In the genomic region with DNA sequence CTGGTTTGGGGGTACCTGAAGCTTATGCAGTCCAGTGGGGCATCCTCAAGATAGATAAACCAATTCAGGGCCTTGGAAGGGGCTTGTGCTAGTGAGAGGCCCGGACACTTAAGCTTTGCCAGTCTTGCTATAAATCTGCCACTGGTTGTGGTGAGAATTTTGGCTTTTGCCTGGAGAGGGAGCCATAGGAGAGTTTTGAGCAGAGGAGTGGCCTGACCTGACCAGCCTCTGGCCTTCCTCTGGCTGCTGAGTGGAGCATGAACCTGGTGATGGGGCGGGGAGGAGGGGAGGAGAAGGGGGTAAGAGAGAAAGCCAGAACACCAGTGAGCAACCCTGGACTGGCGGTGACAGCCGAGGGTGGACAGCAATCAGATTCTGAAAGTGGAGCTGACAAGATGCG, we compare ENCODE assay signal across 14 cellular contexts. TPM values are rescaled to one million over a fixed set of nuclear protein-coding genes. Genes with fewer than 3 reads are reported as not detected.
DNase-seq lines count a peak whose midpoint lies in the region; ATAC-seq and TF ChIP-seq lines count a peak whose summit lies in the region.
"Had no signal": no experiment of that assay in that cellular context is flagged by ENCODE, and none has a peak within 500 bp of the region (broad histone marks: within the 10 kb centered on the region; RNA-seq: fewer than 3 reads in every experiment).

No MANE protein-coding gene starts in this region.

- peak; percentile 51 for ATAC-seq in left lobe of liver
- no peak for ATAC-seq in GM19324 (IDR thresholded peaks at IDR 0.05; ENCODE audit: low FRiP score, unreplicated experiment)
- no peak for ATAC-seq in T-cell (replicated peaks in 1 of 4)
- ATAC-seq in HG03175 (IDR thresholded peaks at IDR 0.05; ENCODE audit: unreplicated experiment): no peak
- ATAC-seq: activated CD8-positive, alpha-beta memory T cell treated with anti-CD3 and anti-CD28 coated beads, Interleukin-2, amount 10 ng/mL, durations not matched to agents 7 days and 5 days; stimulated activated naive CD8-positive, alpha-beta T cell treated with anti-CD3 and anti-CD28 coated beads, Interleukin-15, Interleukin-2, amounts not matched to agents 100 U/mL and 50 U/mL, for 24 hours had no signal

- DNase-seq in Daoy (ENCODE audit: low read depth): peak; percentile 13
- DNase-seq in amniotic epithelial cell (ENCODE audit: low read depth): peak; percentile 27
- DNase-seq in left lobe of liver (ENCODE audit: low spot score): no peak
- DNase-seq in T-cell: no peak
- DNase-seq in adrenal gland: no peak
- DNase-seq: activated CD8-positive, alpha-beta memory T cell treated with anti-CD3 and anti-CD28 coated beads, Interleukin-2, amount 10 ng/mL, durations not matched to agents 7 days and 5 days; aorta; Karpas-422; nucleus accumbens; stimulated activated naive CD8-positive, alpha-beta T cell treated with anti-CD3 and anti-CD28 coated beads, Interleukin-15, Interleukin-2, amounts not matched to agents 100 U/mL and 50 U/mL, for 24 hours had no signal

- peaks cover 47% of the 10 kb centered on the region for H3K36me3 Mint-ChIP-seq in T-cell

- no peaks in the 10 kb centered on the region for H3K9me3 Mint-ChIP-seq in T-cell

- no peaks in the 10 kb centered on the region for H3K9me3 ChIP-seq in adrenal gland (replicated peaks in 1 of 3)

- WGBS in adrenal gland, 4 donors: 80 to 89% (median 87%) methylated on average over 5 of the region's 5 CpGs

- H3K4me1 Mint-ChIP-seq in T-cell: no peaks in the 10 kb centered on the region
- H3K4me1 Mint-ChIP-seq: activated CD8-positive, alpha-beta memory T cell treated with anti-CD3 and anti-CD28 coated beads, Interleukin-2, amount 10 ng/mL, durations not matched to agents 7 days and 5 days had no signal

- TF ChIP-seq RAD21 in Ishikawa (IDR thresholded peaks at IDR 0.05; ENCODE audit: low read depth): peak; percentile 26; the same call in 1 of the 2 replicates

- no peak overlapping the region for H3K4me3 Mint-ChIP-seq in T-cell
- H3K4me3 Mint-ChIP-seq: activated CD8-positive, alpha-beta memory T cell treated with anti-CD3 and anti-CD28 coated beads, Interleukin-2, amount 10 ng/mL, durations not matched to agents 7 days and 5 days had no signal

- TF ChIP-seq EP300 in Ishikawa (IDR thresholded peaks at IDR 0.05; ENCODE audit: borderline replicate concordance): no peak

- CTCF ChIA-PET in T-cell (lab: Charles Lee): interaction anchor here in 1 of 2 donors (0.6 kb wide), 1 partner anchor 1415 kb away, joined by 3 read pairs; no protein-coding TSS in a partner anchor

- H3K27ac Mint-ChIP-seq in T-cell: peak overlapping the region in 1 of 2 donors; percentile 4
- H3K27ac Mint-ChIP-seq: activated CD8-positive, alpha-beta memory T cell treated with anti-CD3 and anti-CD28 coated beads, Interleukin-2, amount 10 ng/mL, durations not matched to agents 7 days and 5 days had no signal

- intact Hi-C loops in adrenal gland (cut with DNase I): no loop called here

- no peaks in the 10 kb centered on the region for H3K27me3 ChIP-seq in adrenal gland

- H3K27me3 Mint-ChIP-seq in T-cell: peaks cover 0 to 5% of the 10 kb centered on the region in 2 donors

- POLR2A ChIA-PET in T-cell (lab: Charles Lee): no interaction called here

- no peak overlapping the region for H3K4me3 ChIP-seq in adrenal gland

- no peak for TF ChIP-seq POLR2A in adrenal gland (IDR thresholded peaks at IDR 0.05)

- H3K36me3 ChIP-seq in adrenal gland (replicated peaks in 1 of 2): peaks cover 0 to 2% of the 10 kb centered on the region in 2 donors

- TF ChIP-seq CTCF in adrenal gland (IDR thresholded peaks at IDR 0.05): no peak

- H3K27ac ChIP-seq in adrenal gland: no peak overlapping the region

- no peaks in the 10 kb centered on the region for H3K4me1 ChIP-seq in adrenal gland (replicated peaks in 1 of 2)

TF ChIP-seq in Ishikawa, 13 proteins besides CTCF, POLR2A, EP300 and RAD21:
- no peak for TF ChIP-seq TCF12 (IDR thresholded peaks at IDR 0.05; ENCODE audit: low read depth)
- TF ChIP-seq TAF1 (IDR thresholded peaks at IDR 0.05; ENCODE audit: low read depth): no peak
- no peak for TF ChIP-seq REST (IDR thresholded peaks at IDR 0.05; ENCODE audit: low read depth)
- TF ChIP-seq CEBPB (IDR thresholded peaks at IDR 0.05): no peak
- TF ChIP-seq MAX (IDR thresholded peaks at IDR 0.05): no peak
- TF ChIP-seq, protein P1, sequence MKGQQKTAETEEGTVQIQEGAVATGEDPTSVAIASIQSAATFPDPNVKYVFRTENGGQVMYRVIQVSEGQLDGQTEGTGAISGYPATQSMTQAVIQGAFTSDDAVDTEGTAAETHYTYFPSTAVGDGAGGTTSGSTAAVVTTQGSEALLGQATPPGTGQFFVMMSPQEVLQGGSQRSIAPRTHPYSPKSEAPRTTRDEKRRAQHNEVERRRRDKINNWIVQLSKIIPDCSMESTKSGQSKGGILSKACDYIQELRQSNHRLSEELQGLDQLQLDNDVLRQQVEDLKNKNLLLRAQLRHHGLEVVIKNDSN (IDR thresholded peaks at IDR 0.05): no peak
- no peak for TF ChIP-seq CREB1 (IDR thresholded peaks at IDR 0.05; ENCODE audit: low read depth)
- TF ChIP-seq TEAD4 (IDR thresholded peaks at IDR 0.05): no peak
- no peak for TF ChIP-seq NFIC (IDR thresholded peaks at IDR 0.05)
- no peak for TF ChIP-seq FOXM1 (IDR thresholded peaks at IDR 0.05; ENCODE audit: borderline replicate concordance, low read depth)
- TF ChIP-seq YY1 (IDR thresholded peaks at IDR 0.05; ENCODE audit: low read depth): no peak
- no peak for TF ChIP-seq EGR1 (IDR thresholded peaks at IDR 0.05)
- TF ChIP-seq ZBTB7A (IDR thresholded peaks at IDR 0.05; ENCODE audit: low read depth): no peak

RNA-seq across cellular contexts. Expression of gene TMEM74B, which starts 7.1 kb away (rescaled TPM):
- total RNA-seq in Daoy (2014; rRNA removed; shearing (Covaris generic)): 0.06 TPM in 1 of 2 replicates, not detected in the other
- total RNA-seq in left lobe of liver: 1.2 TPM
- under 1 TPM in 1 of 5 donors, not detected in 4; 0.13 TPM for total RNA-seq in T-cell
- 1 to 10 TPM in 1 of 8 donors, under 1 TPM in 5, not detected in 2; 0.42 to 4.1 (median 0.84) TPM for total RNA-seq in adrenal gland
- polyA plus RNA-seq in adrenal gland: 1 to 10 TPM in 2 of 3 donors, under 1 TPM in 1; 0.24 to 9.5 (median 5.2) TPM

RNA-seq across cellular contexts. Expression of gene C20orf202, which starts 25.6 kb away (rescaled TPM):
- not detected in 2 replicates for total RNA-seq in Daoy (2014; rRNA removed; shearing (Covaris generic))
- total RNA-seq in left lobe of liver (not detected), T-cell (under 1 TPM in 4 of 5 donors, not detected in 1; 0.23 to 0.41 (median 0.30) TPM), adrenal gland (under 1 TPM in 5 of 8 donors, not detected in 3; 0.25 to 0.95 (median 0.41) TPM)
- polyA plus RNA-seq in adrenal gland: under 1 TPM; 0.17 to 0.40 (median 0.29) TPM
- total RNA-seq: activated CD8-positive, alpha-beta memory T cell treated with anti-CD3 and anti-CD28 coated beads, Interleukin-2, amount 10 ng/mL, durations not matched to agents 7 days and 5 days; kidney epithelial cell had no signal

RNA-seq across cellular contexts. Expression of gene RAD21L1, which starts 48.2 kb away (rescaled TPM):
- total RNA-seq in Daoy (2014; rRNA removed; shearing (Covaris generic)): 0.63 and 0.86 TPM in 2 replicates
- total RNA-seq in left lobe of liver (not detected), T-cell (1 to 10 TPM in 1 of 5 donors, under 1 TPM in 2, not detected in 2; 0.73 to 1.6 (median 0.88) TPM), adrenal gland (not detected)
- under 1 TPM in 1 of 3 donors, not detected in 2; 0.07 TPM for polyA plus RNA-seq in adrenal gland
- total RNA-seq: aorta, kidney epithelial cell had no signal
- polyA plus RNA-seq: aorta had no signal

RNA-seq across cellular contexts. Expression of gene PSMF1, which starts 59.3 kb away (rescaled TPM):
- total RNA-seq in Daoy (2014; rRNA removed; shearing (Covaris generic)): 71.8 and 102 TPM in 2 replicates
- total RNA-seq in left lobe of liver (99.7 TPM), T-cell (100 to 1,000 TPM; 106 to 142 (median 127) TPM), adrenal gland (100 to 1,000 TPM in 6 of 8 donors, 10 to 100 TPM in 2; 88.2 to 363 (median 128) TPM)
- 100 to 1,000 TPM in 1 of 3 donors, 10 to 100 TPM in 2; 24.8 to 136 (median 30.0) TPM for polyA plus RNA-seq in adrenal gland

Comparison
In these comparisons a context has a peak if more than half of its experiments do, and no peak if none do; other contexts are left out.
1. DNase-seq: peak in Daoy (single experiment) and amniotic epithelial cell (single experiment); none in left lobe of liver (single experiment), T-cell (0 of 34) and adrenal gland (0 of 7).